In genomic region chr2:226759768-226760167, GRCh38 we compare ENCODE assay signal across 1 cellular context.
TF ChIP-seq lines count a peak whose summit lies in the region.

No MANE protein-coding gene starts in this region.

TF ChIP-seq in liver, 16 proteins besides CTCF, POLR2A, EP300 and RAD21:
- no peak for TF ChIP-seq SP1 (IDR thresholded peaks at IDR 0.05)
- no peak for TF ChIP-seq TAF1 (conservative IDR thresholded peaks at IDR 0.05)
- no peak for TF ChIP-seq NR2F2 (IDR thresholded peaks at IDR 0.05)
- no peak for TF ChIP-seq HNF4A (conservative IDR thresholded peaks at IDR 0.05)
- no peak for TF ChIP-seq JUND (IDR thresholded peaks at IDR 0.05)
- no peak for TF ChIP-seq HNF4G (IDR thresholded peaks at IDR 0.05)
- TF ChIP-seq YY1 (IDR thresholded peaks at IDR 0.05): no peak
